Comparison of ENCODE assay signal across 9 cellular contexts in the genomic region with DNA sequence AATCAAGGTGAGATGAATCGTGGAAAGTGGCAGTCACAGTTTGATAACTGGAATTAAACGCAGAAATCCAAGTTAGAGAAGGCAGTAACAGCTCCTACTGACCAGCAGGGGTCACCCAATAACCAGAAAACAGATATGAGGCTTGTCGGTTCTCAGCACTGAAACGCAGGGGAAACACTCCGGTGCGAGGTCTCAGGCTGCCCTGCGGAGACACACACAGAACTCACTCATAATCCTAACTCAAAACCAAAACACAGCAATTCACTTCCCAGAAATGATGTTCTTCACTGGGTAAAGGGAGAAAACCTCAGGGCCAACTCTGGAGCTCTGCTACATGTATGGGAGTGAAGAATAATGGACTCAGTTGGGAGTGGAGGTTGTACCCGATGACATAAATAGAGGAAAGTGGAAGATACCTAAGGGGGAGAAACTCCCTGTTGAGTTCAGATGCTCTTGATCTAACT.
DNase-seq lines count a peak whose midpoint lies in the region; ATAC-seq lines count a peak whose summit lies in the region.
"Had no signal": no experiment of that assay in that cellular context is flagged by ENCODE, and none has a peak within 500 bp of the region (broad histone marks: within the 10 kb centered on the region; RNA-seq: fewer than 3 reads in every experiment).

No MANE protein-coding gene starts in this region.

- ATAC-seq in GM19023 (IDR thresholded peaks at IDR 0.05; ENCODE audit: unreplicated experiment) (peak; percentile 96), HG03066 (IDR thresholded peaks at IDR 0.05; ENCODE audit: low read depth, unreplicated experiment) (peak; percentile 96)

- POLR2A ChIA-PET in activated CD4-positive, alpha-beta memory T cell treated with anti-CD3 and anti-CD28 coated beads, Interleukin-2, amount 10 ng/mL, durations not matched to agents 7 days and 5 days (lab: Charles Lee) = no interaction called here

- no peaks in the 10 kb centered on the region for H3K4me1 Mint-ChIP-seq in activated CD4-positive, alpha-beta memory T cell treated with anti-CD3 and anti-CD28 coated beads, Interleukin-2, amount 10 ng/mL, durations not matched to agents 7 days and 5 days

- no peaks in the 10 kb centered on the region for H3K36me3 Mint-ChIP-seq in activated CD4-positive, alpha-beta memory T cell treated with anti-CD3 and anti-CD28 coated beads, Interleukin-2, amount 10 ng/mL, durations not matched to agents 7 days and 5 days (ENCODE audit: low read depth)

- CTCF ChIA-PET in activated CD4-positive, alpha-beta memory T cell treated with anti-CD3 and anti-CD28 coated beads, Interleukin-2, amount 10 ng/mL, durations not matched to agents 7 days and 5 days (lab: Charles Lee) = interaction anchor here (1.0 to 2.3 kb wide), 2 partner anchors 10 to 460 kb away, joined by 4 to 13 read pairs; no protein-coding TSS in a partner anchor

- DNase-seq in D341Med (ENCODE audit: low spot score) = peak; percentile 79
- peak; percentile 66 for DNase-seq in NCI-H2227 treated with DMSO at 0.1 percent for 48 hours (lab: John Stamatoyannopoulos, UW)
- DNase-seq in activated CD4-positive, alpha-beta memory T cell treated with anti-CD3 and anti-CD28 coated beads, Interleukin-2, amount 10 ng/mL, durations not matched to agents 7 days and 5 days = peak; percentile 21
- DNase-seq in fibroblast of the conjunctiva (ENCODE audit: low read depth) = peak; percentile 66
- DNase-seq in non-pigmented ciliary epithelial cell (ENCODE audit: low read depth) = peak; percentile 44
- DNase-seq in NCI-H226 = no peak

- H3K27ac Mint-ChIP-seq in activated CD4-positive, alpha-beta memory T cell treated with anti-CD3 and anti-CD28 coated beads, Interleukin-2, amount 10 ng/mL, durations not matched to agents 7 days and 5 days = no peak overlapping the region
- H3K27ac Mint-ChIP-seq: dendritic cell treated with granulocyte-macrophage colony-stimulating factor and Interleukin-4, amounts not matched to agents 40 ng/mL and 50 ng/mL, for 4 days had no signal

- H3K9me3 Mint-ChIP-seq in activated CD4-positive, alpha-beta memory T cell treated with anti-CD3 and anti-CD28 coated beads, Interleukin-2, amount 10 ng/mL, durations not matched to agents 7 days and 5 days = no peaks in the 10 kb centered on the region
- H3K9me3 Mint-ChIP-seq: dendritic cell treated with granulocyte-macrophage colony-stimulating factor and Interleukin-4, amounts not matched to agents 40 ng/mL and 50 ng/mL, for 4 days had no signal

- H3K4me3 Mint-ChIP-seq in activated CD4-positive, alpha-beta memory T cell treated with anti-CD3 and anti-CD28 coated beads, Interleukin-2, amount 10 ng/mL, durations not matched to agents 7 days and 5 days = no peak overlapping the region
- H3K4me3 Mint-ChIP-seq: dendritic cell treated with granulocyte-macrophage colony-stimulating factor and Interleukin-4, amounts not matched to agents 40 ng/mL and 50 ng/mL, for 4 days had no signal

- peaks cover 11% of the 10 kb centered on the region for H3K27me3 Mint-ChIP-seq in activated CD4-positive, alpha-beta memory T cell treated with anti-CD3 and anti-CD28 coated beads, Interleukin-2, amount 10 ng/mL, durations not matched to agents 7 days and 5 days
